ENCODE assay signal across 27 cellular contexts in the genomic region with DNA sequence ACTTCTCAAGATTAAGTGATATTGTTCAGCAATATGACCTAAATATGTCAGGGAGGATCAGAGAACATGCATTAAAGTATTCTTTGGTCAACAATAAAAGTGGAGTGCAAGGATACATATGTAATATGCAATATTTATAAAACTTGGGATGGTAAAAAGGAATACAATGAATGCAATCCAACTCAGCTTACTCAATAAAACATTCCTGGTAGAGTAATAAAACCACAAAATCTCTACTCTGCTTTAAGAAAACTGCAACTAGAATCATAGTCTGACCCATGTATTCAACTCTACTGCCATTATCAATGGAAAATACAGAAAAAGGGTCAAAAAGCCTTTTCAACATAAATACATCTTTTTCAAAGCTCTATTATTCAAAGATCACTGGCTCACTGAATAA. TPM values are rescaled to one million over a fixed set of nuclear protein-coding genes. Genes with fewer than 3 reads are reported as not detected.
DNase-seq lines count a peak whose midpoint lies in the region; ATAC-seq and TF ChIP-seq lines count a peak whose summit lies in the region.
"Had no signal": no experiment of that assay in that cellular context is flagged by ENCODE, and none has a peak within 500 bp of the region (broad histone marks: within the 10 kb centered on the region; RNA-seq: fewer than 3 reads in every experiment).

No MANE protein-coding gene starts in this region.

- peaks cover 50% of the 10 kb centered on the region for H3K36me3 ChIP-seq in ACC112 (ENCODE audit: insufficient read depth, low read length)
- H3K36me3 ChIP-seq in GM23248 (ENCODE audit: low read depth), result peaks cover 12% of the 10 kb centered on the region
- no peaks in the 10 kb centered on the region for H3K36me3 ChIP-seq in esophagus muscularis mucosa
- H3K36me3 ChIP-seq in psoas muscle (ENCODE audit: insufficient read depth in 1 of 2, low read depth in 1 of 2), result no peaks in the 10 kb centered on the region
- H3K36me3 ChIP-seq in tibial nerve, result peaks cover 0 to 6% (median 0%) of the 10 kb centered on the region in 3 donors
- H3K36me3 ChIP-seq: BE2C, gastroesophageal sphincter, neural progenitor cell had no signal

- no peaks in the 10 kb centered on the region for H3K9me2 ChIP-seq in GM23248 (ENCODE audit: insufficient read depth)

- no peak overlapping the region for H3K9ac ChIP-seq in GM23248
- H3K9ac ChIP-seq: neural progenitor cell had no signal

- no peaks in the 10 kb centered on the region for H4K20me1 ChIP-seq in GM23248 (ENCODE audit: insufficient read depth)

- H3K79me2 ChIP-seq in ACC112 (ENCODE audit: control insufficient read depth, insufficient read depth, low read length, unreplicated experiment), result peaks cover 87% of the 10 kb centered on the region
- peaks cover 96% of the 10 kb centered on the region for H3K79me2 ChIP-seq in GM23248 (ENCODE audit: insufficient read depth)

- in situ Hi-C loops in GM23248 (cut with MboI), result no loop called here

- H3K9me3 ChIP-seq in GM23248 (ENCODE audit: low read depth) (no peaks in the 10 kb centered on the region), esophagus muscularis mucosa (no peaks in the 10 kb centered on the region), psoas muscle (no peaks in the 10 kb centered on the region), tibial nerve (no peaks in the 10 kb centered on the region)
- H3K9me3 ChIP-seq: BE2C had no signal

- DNase-seq in GM23248, result peak; percentile 45
- no peak for DNase-seq in esophagus muscularis mucosa (ENCODE audit: extremely low spot score)
- DNase-seq in psoas muscle, result no peak
- DNase-seq in NCI-H187 treated with DMSO at 0.1 percent for 48 hours (lab: John Stamatoyannopoulos, UW), result no peak
- DNase-seq in tibial nerve (ENCODE audit: low spot score in 2 of 2), result no peak
- DNase-seq: ACHN; activated CD4-positive, alpha-beta T cell treated with anti-CD3 and anti-CD28 coated beads, Interleukin-2, amount 50 U/mL, for 48 hours; activated CD4-positive, CD25-positive, alpha-beta regulatory T cell treated with anti-CD3 and anti-CD28 coated beads, Interleukin-2, amount 50 U/mL, for 72 hours; activated naive CD8-positive, alpha-beta T cell treated with anti-CD3 and anti-CD28 coated beads, Interleukin-2, amount 50 U/mL, for 24 hours; activated T-cell treated with anti-CD3 and anti-CD28 coated beads, Interleukin-2, amount 50 U/mL, for 48 hours; BE2C; CD8-positive, alpha-beta T cell; central memory CD4-positive, alpha-beta T cell; erythroblast; hippocampal formation; immature natural killer cell; left colon; NCI-H1436; NCI-H2081 treated with DMSO at 0.1 percent for 48 hours; NCI-H2227 treated with DMSO at 0.1 percent for 48 hours; NCI-H526; SHP77 treated with DMSO at 0.1 percent for 48 hours had no signal

- intact Hi-C loops in esophagus muscularis mucosa (cut with DNase I) (no loop called here), psoas muscle (cut with DNase I) (no loop called here)

- peaks cover 49% of the 10 kb centered on the region for H3F3A ChIP-seq in GM23248 (ENCODE audit: insufficient read depth)

- TF ChIP-seq EP300 in esophagus muscularis mucosa (IDR thresholded peaks at IDR 0.05) (no peak), tibial nerve (IDR thresholded peaks at IDR 0.05) (no peak)

- ATAC-seq in psoas muscle (no peak), GM21515 (IDR thresholded peaks at IDR 0.05; ENCODE audit: unreplicated experiment) (no peak)
- ATAC-seq: activated naive CD8-positive, alpha-beta T cell treated with anti-CD3 and anti-CD28 coated beads, Interleukin-2, amount 50 U/mL, for 24 hours; CD8-positive, alpha-beta T cell; gastroesophageal sphincter; left colon; stimulated activated memory B cell treated with anti-CD40 and anti-IgM and Interleukin-4, amounts not matched to agents 10 μg/mL and 1 μg/mL and 100 μg/mL, for 72 hours had no signal

- no peak for TF ChIP-seq POLR2A in esophagus muscularis mucosa (IDR thresholded peaks at IDR 0.05; ENCODE audit: low read depth)
- no peak for TF ChIP-seq POLR2A in tibial nerve (IDR thresholded peaks at IDR 0.05)

- no peak overlapping the region for H2AFZ ChIP-seq in ACC112 (ENCODE audit: low read length, unreplicated experiment)
- H2AFZ ChIP-seq in GM23248, result no peak overlapping the region
- H2AFZ ChIP-seq: neural progenitor cell had no signal

- H3K4me1 ChIP-seq in ACC112 (ENCODE audit: control insufficient read depth, insufficient read depth, low read length, unreplicated experiment), result peaks cover 40% of the 10 kb centered on the region
- peaks cover 48% of the 10 kb centered on the region for H3K4me1 ChIP-seq in GM23248 (ENCODE audit: insufficient read depth)
- peaks cover 49 to 63% (median 56%) of the 10 kb centered on the region in 4 donors for H3K4me1 ChIP-seq in esophagus muscularis mucosa
- peaks cover 47% of the 10 kb centered on the region for H3K4me1 ChIP-seq in psoas muscle
- peaks cover 0 to 48% (median 19%) of the 10 kb centered on the region in 4 donors for H3K4me1 ChIP-seq in tibial nerve
- H3K4me1 ChIP-seq: BE2C had no signal

- H3K4me3 ChIP-seq in ACC112 (ENCODE audit: low read depth, low read length), result peak overlapping the region; percentile 95
- 0 out of 2 replicates have a peak overlapping the region, but pooled peaks have one; percentile 15 for H3K4me3 ChIP-seq in GM23248
- no peak overlapping the region for H3K4me3 ChIP-seq in esophagus muscularis mucosa
- H3K4me3 ChIP-seq in psoas muscle, result no peak overlapping the region
- H3K4me3 ChIP-seq in tibial nerve, result no peak overlapping the region
- H3K4me3 ChIP-seq: gastroesophageal sphincter, neural progenitor cell had no signal

- H3K4me2 ChIP-seq in GM23248 (ENCODE audit: unreplicated experiment), result peak overlapping the region; percentile 56
- H3K4me2 ChIP-seq: neural progenitor cell had no signal

- peak overlapping the region; percentile 92 for H3K27ac ChIP-seq in ACC112 (ENCODE audit: low read depth, low read length)
- 0 out of 2 replicates have a peak overlapping the region, but pooled peaks have one; percentile 33 for H3K27ac ChIP-seq in GM23248
- peak overlapping the region in 3 of 4 donors; percentile 5 to 12 (median 6) for H3K27ac ChIP-seq in esophagus muscularis mucosa (replicated peaks in 1 of 4)
- H3K27ac ChIP-seq in psoas muscle, result peak overlapping the region; percentile 99
- no peak overlapping the region for H3K27ac ChIP-seq in tibial nerve
- H3K27ac ChIP-seq: neural progenitor cell had no signal

- H3K27me3 ChIP-seq in ACC112 (ENCODE audit: insufficient read depth, low read length), result no peaks in the 10 kb centered on the region
- H3K27me3 ChIP-seq in GM23248 (replicated peaks; ENCODE audit: insufficient read depth), result no peaks in the 10 kb centered on the region
- no peaks in the 10 kb centered on the region for H3K27me3 ChIP-seq in esophagus muscularis mucosa
- no peaks in the 10 kb centered on the region for H3K27me3 ChIP-seq in psoas muscle (ENCODE audit: insufficient read depth in 3 of 3, low read length in 2 of 3)
- H3K27me3 ChIP-seq in tibial nerve, result no peaks in the 10 kb centered on the region
- H3K27me3 ChIP-seq: BE2C, gastroesophageal sphincter, neural progenitor cell had no signal

- no peak for TF ChIP-seq CTCF in esophagus muscularis mucosa (IDR thresholded peaks at IDR 0.05)
- no peak for TF ChIP-seq CTCF in psoas muscle (IDR thresholded peaks at IDR 0.05)
- TF ChIP-seq CTCF in tibial nerve (IDR thresholded peaks at IDR 0.05), result no peak

RNA-seq across cellular contexts. Expression of gene IRS1, which starts 11.6 kb away (rescaled TPM):
- 18.8 TPM in 2 replicates for total RNA-seq in GM23248 (2014; rRNA removed; shearing (Covaris generic))
- polyA plus RNA-seq in GM23248 (2016; fragmentation: Nextera tagmentation; extraction: Ambion mirVana) (8.4 and 9.1 TPM in 2 replicates), psoas muscle (10 to 100 TPM in 2 of 3 donors, 1 to 10 TPM in 1; 2.5 to 21.0 (median 17.1) TPM)
- total RNA-seq in esophagus muscularis mucosa (10 to 100 TPM; 27.8 to 47.6 (median 32.8) TPM), psoas muscle (10 to 100 TPM in 3 of 4 donors, 1 to 10 TPM in 1; 6.1 to 12.2 (median 11.6) TPM), tibial nerve (10 to 100 TPM in 3 of 4 donors, 1 to 10 TPM in 1; 9.4 to 11.7 (median 11.2) TPM)

RNA-seq across cellular contexts. Expression of gene RHBDD1, which starts 47.8 kb away (rescaled TPM):
- total RNA-seq in GM23248 (2014; rRNA removed; shearing (Covaris generic)), result 7.8 and 24.3 TPM in 2 replicates
- polyA plus RNA-seq in GM23248 (2016; fragmentation: Nextera tagmentation; extraction: Ambion mirVana), result 30.9 and 33.7 TPM in 2 replicates
- total RNA-seq in esophagus muscularis mucosa, result 10 to 100 TPM; 18.3 to 24.9 (median 22.2) TPM
- total RNA-seq in psoas muscle, result 10 to 100 TPM; 15.8 to 26.1 (median 20.1) TPM
- 10 to 100 TPM in 1 of 3 donors, 1 to 10 TPM in 2; 6.7 to 24.5 (median 9.2) TPM for polyA plus RNA-seq in psoas muscle
- total RNA-seq in tibial nerve, result 10 to 100 TPM; 14.9 to 29.4 (median 25.0) TPM

Comparison
In these comparisons a context has a peak if more than half of its experiments do, and no peak if none do; other contexts are left out.
1. H3K27ac ChIP-seq: peak in ACC112 (single experiment), GM23248 (single experiment), esophagus muscularis mucosa (3 of 4) and psoas muscle (single experiment); none in tibial nerve (0 of 4).
2. H3K4me3 ChIP-seq: peak in ACC112 (single experiment) and GM23248 (single experiment); none in esophagus muscularis mucosa (0 of 4), psoas muscle (single experiment) and tibial nerve (0 of 4).